8 cellular contexts compared by ENCODE assay signal in genomic region chr19:14004619-14005380, GRCh38. TPM values are rescaled to one million over a fixed set of nuclear protein-coding genes. Genes with fewer than 3 reads are reported as not detected.
DNase-seq lines count a peak whose midpoint lies in the region; ATAC-seq, FAIRE-seq and TF ChIP-seq lines count a peak whose summit lies in the region.

No MANE protein-coding gene starts in this region.

- FAIRE-seq in GM18507 (lab: Jason Lieb, UNC): peak; percentile 76

- H3K27ac Mint-ChIP-seq in T-cell: peak overlapping the region; percentile 89 to 95
- H3K27ac Mint-ChIP-seq in neural progenitor cell: peak overlapping the region; percentile 87

- H3K4me2 ChIP-seq in neural progenitor cell: no peak overlapping the region

- peaks cover 15% of the 10 kb centered on the region for H3F3A ChIP-seq in neural progenitor cell (ENCODE audit: low read depth)

- no peaks in the 10 kb centered on the region for H3K4me1 ChIP-seq in neural progenitor cell

- H3K27me3 ChIP-seq in neural progenitor cell: no peaks in the 10 kb centered on the region

- POLR2A ChIA-PET in T-cell (lab: Charles Lee): interaction anchor here (0.6 to 1.1 kb wide), 3 partner anchors 52 to 133 kb away, joined by 3 to 5 read pairs (median 4); partner anchors contain the start of gene DCAF15 (in 1 of the 2)

- H3K4me3 ChIP-seq in fibroblast of the aortic adventitia (ENCODE audit: low read depth, low read length): peak overlapping the region; percentile 32
- H3K4me3 ChIP-seq in neural progenitor cell: peak overlapping the region; percentile 92

- H3K9me3 ChIP-seq in neural progenitor cell (ENCODE audit: low read depth): no peaks in the 10 kb centered on the region

- no peak for DNase-seq in GM18507 (ENCODE audit: extremely low spot score, insufficient read length, low read depth)
- no peak for DNase-seq in T-cell
- DNase-seq in fibroblast of the aortic adventitia (ENCODE audit: low read depth): peak; percentile 29
- DNase-seq in neural progenitor cell (ENCODE audit: low spot score): no peak
- no peak for DNase-seq in NCI-H2227 treated with DMSO at 0.1 percent for 48 hours (lab: John Stamatoyannopoulos, UW)

- H3K9me3 Mint-ChIP-seq in T-cell (no peaks in the 10 kb centered on the region), neural progenitor cell (peaks cover 5% of the 10 kb centered on the region)

- CTCF ChIA-PET in T-cell (lab: Charles Lee): interaction anchor here (0.5 to 0.6 kb wide), 2 partner anchors 17 to 23 kb away, joined by 3 to 8 read pairs; partner anchors contain the start of gene RLN3 (in 1 of the 2)

- H3K79me2 ChIP-seq in neural progenitor cell (ENCODE audit: low read depth): peaks cover 31% of the 10 kb centered on the region

- H3K9ac ChIP-seq in neural progenitor cell: no peak overlapping the region

- H4K20me1 ChIP-seq in neural progenitor cell (ENCODE audit: low read depth): peaks cover 6% of the 10 kb centered on the region

- ATAC-seq in T-cell (replicated peaks in 1 of 4) (no peak), GM18868 (IDR thresholded peaks at IDR 0.05; ENCODE audit: unreplicated experiment) (no peak), HG03439 (IDR thresholded peaks at IDR 0.05; ENCODE audit: unreplicated experiment) (no peak), HG02610 (IDR thresholded peaks at IDR 0.05; ENCODE audit: unreplicated experiment) (no peak)

- H3K36me3 Mint-ChIP-seq in T-cell (no peaks in the 10 kb centered on the region), neural progenitor cell (peaks cover 7% of the 10 kb centered on the region)

- H3K27me3 Mint-ChIP-seq in T-cell: no peaks in the 10 kb centered on the region
- H3K27me3 Mint-ChIP-seq in neural progenitor cell (ENCODE audit: insufficient read depth, low read depth): peaks cover 14% of the 10 kb centered on the region

- H3K36me3 ChIP-seq in neural progenitor cell: no peaks in the 10 kb centered on the region

- H3K4me3 Mint-ChIP-seq in T-cell (peak overlapping the region; percentile 70 to 83 (median 75)), neural progenitor cell (peak overlapping the region; percentile 83)

- TF ChIP-seq CTCF in fibroblast of the aortic adventitia (IDR thresholded peaks at IDR 0.05; ENCODE audit: insufficient read depth, low read length): no peak
- TF ChIP-seq CTCF in neural progenitor cell (IDR thresholded peaks at IDR 0.05): no peak

- no peak overlapping the region for H3K27ac ChIP-seq in neural progenitor cell

- H3K4me1 Mint-ChIP-seq in T-cell (peaks cover 50 to 68% (median 62%) of the 10 kb centered on the region in 3 donors), neural progenitor cell (peaks cover 22% of the 10 kb centered on the region)

- H2AFZ ChIP-seq in neural progenitor cell (replicated peaks): no peak overlapping the region

RNA-seq across cellular contexts. Expression of gene RFX1, which starts 1.3 kb away (rescaled TPM):
- 10 to 100 TPM; 18.4 to 27.1 (median 23.1) TPM for total RNA-seq in T-cell
- total RNA-seq in fibroblast of the aortic adventitia (ENCODE audit: low replicate concordance): 3.4 and 3.6 TPM in 2 replicates
- total RNA-seq in neural progenitor cell (ENCODE audit: low replicate concordance): 1.0 and 3.3 TPM in 2 replicates

RNA-seq across cellular contexts. Expression of gene RLN3, which starts 23.1 kb away (rescaled TPM):
- total RNA-seq in T-cell: not detected
- not detected in 2 replicates for total RNA-seq in fibroblast of the aortic adventitia (ENCODE audit: low replicate concordance)
- total RNA-seq in neural progenitor cell (ENCODE audit: low replicate concordance): not detected in 2 replicates

RNA-seq across cellular contexts. Expression of gene IL27RA, which starts 26.8 kb away (rescaled TPM):
- total RNA-seq in T-cell: 10 to 100 TPM; 44.2 to 82.4 (median 66.5) TPM
- total RNA-seq in fibroblast of the aortic adventitia (ENCODE audit: low replicate concordance): 0.63 and 0.82 TPM in 2 replicates
- total RNA-seq in neural progenitor cell (ENCODE audit: low replicate concordance): 1.2 and 3.3 TPM in 2 replicates

RNA-seq across cellular contexts. Expression of gene DCAF15, which starts 52.5 kb away (rescaled TPM):
- 100 to 1,000 TPM in 3 of 5 donors, 10 to 100 TPM in 2; 67.3 to 118 (median 110) TPM for total RNA-seq in T-cell
- total RNA-seq in fibroblast of the aortic adventitia (ENCODE audit: low replicate concordance): 8.3 and 12.7 TPM in 2 replicates
- 28.6 and 69.9 TPM in 2 replicates for total RNA-seq in neural progenitor cell (ENCODE audit: low replicate concordance)

RNA-seq across cellular contexts. Expression of gene PALM3, which starts 57.1 kb away (rescaled TPM):
- under 1 TPM in 2 of 5 donors, not detected in 3; 0.16 to 0.39 TPM for total RNA-seq in T-cell
- 0.16 TPM in 1 of 2 replicates, not detected in the other for total RNA-seq in fibroblast of the aortic adventitia (ENCODE audit: low replicate concordance)
- total RNA-seq in neural progenitor cell (ENCODE audit: low replicate concordance): 4.0 TPM in 1 of 2 replicates, not detected in the other

Comparison
In these comparisons a context has a peak if more than half of its experiments do, and no peak if none do; other contexts are left out.
1. RNA of gene IL27RA, which starts 26.8 kb away (total RNA-seq): 44.2 to 82.4 TPM in T-cell; 1.2 to 3.3 TPM in neural progenitor cell and 0.63 to 0.82 TPM in fibroblast of the aortic adventitia; every median in the first group is over 10 times any median in the second.